Comparison of ENCODE assay signal across 15 cellular contexts in the genomic region with DNA sequence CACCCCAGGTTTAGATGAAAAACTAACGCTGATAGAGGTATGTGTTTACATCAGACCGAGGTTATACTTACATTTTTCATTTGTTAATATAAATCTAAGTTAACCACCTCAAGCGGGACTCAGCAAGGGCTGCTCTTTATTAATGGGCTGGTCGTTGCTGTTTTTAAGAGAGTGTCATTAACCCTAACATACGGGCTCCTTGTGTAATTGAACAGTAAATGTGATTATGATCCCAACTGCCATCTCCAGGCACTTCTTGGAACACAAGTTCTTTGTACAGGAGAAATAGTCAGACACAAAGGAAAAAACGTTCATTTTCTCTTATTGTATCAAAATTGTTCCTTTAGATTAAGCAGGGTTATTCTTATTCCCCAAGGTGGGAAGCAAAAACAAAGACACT.
DNase-seq lines count a peak whose midpoint lies in the region; ATAC-seq and TF ChIP-seq lines count a peak whose summit lies in the region.
"Had no signal": no experiment of that assay in that cellular context is flagged by ENCODE, and none has a peak within 500 bp of the region (broad histone marks: within the 10 kb centered on the region; RNA-seq: fewer than 3 reads in every experiment).

No MANE protein-coding gene starts in this region.

- CTCF ChIA-PET in AG04450 (lab: Charles Lee) = interaction anchor here (1.8 to 3.3 kb wide), 2 partner anchors 24 to 46 kb away, joined by 6 to 11 read pairs; no protein-coding TSS in a partner anchor
- CTCF ChIA-PET in WTC11 (lab: Charles Lee) = interaction anchor here (2.4 kb wide), 1 partner anchor 18 kb away, joined by 6 read pairs; no protein-coding TSS in a partner anchor
- CTCF ChIA-PET in activated CD8-positive, alpha-beta memory T cell treated with anti-CD3 and anti-CD28 coated beads, Interleukin-2, amount 10 ng/mL, durations not matched to agents 7 days and 5 days (lab: Charles Lee) = no interaction called here

- H3K36me3 Mint-ChIP-seq in WTC11 (no peaks in the 10 kb centered on the region), mesothelial cell of epicardium (no peaks in the 10 kb centered on the region)
- H3K36me3 Mint-ChIP-seq in activated CD8-positive, alpha-beta memory T cell treated with anti-CD3 and anti-CD28 coated beads, Interleukin-2, amount 10 ng/mL, durations not matched to agents 7 days and 5 days = no peaks in the 10 kb centered on the region

- H3K9me3 Mint-ChIP-seq in WTC11 (0 out of 2 replicates have a peak, but pooled peaks cover 3% of the 10 kb centered on the region), mesothelial cell of epicardium (no peaks in the 10 kb centered on the region)
- H3K9me3 Mint-ChIP-seq in activated CD8-positive, alpha-beta memory T cell treated with anti-CD3 and anti-CD28 coated beads, Interleukin-2, amount 10 ng/mL, durations not matched to agents 7 days and 5 days (ENCODE audit: low read depth) = no peaks in the 10 kb centered on the region
- H3K9me3 Mint-ChIP-seq: dendritic cell treated with granulocyte-macrophage colony-stimulating factor and Interleukin-4, amounts not matched to agents 40 ng/mL and 50 ng/mL, for 4 days; GM23338; stimulated activated naive CD8-positive, alpha-beta T cell treated with anti-CD3 and anti-CD28 coated beads, Interleukin-15, amount 100 ng/mL, for 72 hours had no signal

- no peaks in the 10 kb centered on the region for H3K27me3 Mint-ChIP-seq in WTC11 (ENCODE audit: low read depth)
- H3K27me3 Mint-ChIP-seq in mesothelial cell of epicardium (ENCODE audit: low read depth) = no peaks in the 10 kb centered on the region
- no peaks in the 10 kb centered on the region for H3K27me3 Mint-ChIP-seq in activated CD8-positive, alpha-beta memory T cell treated with anti-CD3 and anti-CD28 coated beads, Interleukin-2, amount 10 ng/mL, durations not matched to agents 7 days and 5 days
- H3K27me3 Mint-ChIP-seq: dendritic cell treated with granulocyte-macrophage colony-stimulating factor and Interleukin-4, amounts not matched to agents 40 ng/mL and 50 ng/mL, for 4 days; stimulated activated naive CD8-positive, alpha-beta T cell treated with anti-CD3 and anti-CD28 coated beads, Interleukin-15, amount 100 ng/mL, for 72 hours had no signal

- H3K4me3 ChIP-seq in AG04450 (ENCODE audit: low read depth, low read length) = no peak overlapping the region
- H3K4me3 ChIP-seq: GM23338, lower lobe of right lung had no signal

- H3K27me3 ChIP-seq in AG04450 (ENCODE audit: control insufficient read depth, insufficient read depth, low read length) = no peaks in the 10 kb centered on the region

- H3K4me3 Mint-ChIP-seq in WTC11 = no peak overlapping the region
- H3K4me3 Mint-ChIP-seq in mesothelial cell of epicardium = no peak overlapping the region
- no peak overlapping the region for H3K4me3 Mint-ChIP-seq in activated CD8-positive, alpha-beta memory T cell treated with anti-CD3 and anti-CD28 coated beads, Interleukin-2, amount 10 ng/mL, durations not matched to agents 7 days and 5 days
- H3K4me3 Mint-ChIP-seq: dendritic cell treated with granulocyte-macrophage colony-stimulating factor and Interleukin-4, amounts not matched to agents 40 ng/mL and 50 ng/mL, for 4 days; GM23338; stimulated activated naive CD8-positive, alpha-beta T cell treated with anti-CD3 and anti-CD28 coated beads, Interleukin-15, amount 100 ng/mL, for 72 hours had no signal

- 0 out of 2 replicates have a peak, but pooled peaks have one; percentile 5 for TF ChIP-seq CTCF in AG04450 (IDR thresholded peaks at IDR 0.05; ENCODE audit: low read depth, low read length)
- no peak for TF ChIP-seq CTCF in WTC11 (IDR thresholded peaks at IDR 0.05)
- TF ChIP-seq CTCF in mesothelial cell of epicardium (IDR thresholded peaks at IDR 0.05; ENCODE audit: unreplicated experiment) = no peak

- peak overlapping the region; percentile 75 for H3K27ac ChIP-seq in AG04450 (ENCODE audit: low read depth, low read length)
- H3K27ac ChIP-seq: lower lobe of right lung had no signal

- ATAC-seq in WTC11 = no peak
- no peak for ATAC-seq in activated CD8-positive, alpha-beta memory T cell treated with anti-CD3 and anti-CD28 coated beads, Interleukin-2, amount 10 ng/mL, durations not matched to agents 7 days and 5 days
- ATAC-seq in GM19351 (IDR thresholded peaks at IDR 0.05; ENCODE audit: unreplicated experiment) = no peak
- ATAC-seq: GM23338; stimulated activated naive CD8-positive, alpha-beta T cell treated with anti-CD3 and anti-CD28 coated beads, Interleukin-15, amount 100 ng/mL, for 72 hours had no signal

- DNase-seq in AG04450 (ENCODE audit: low read depth, low spot score) (no peak), NCI-H1417 (lab: John Stamatoyannopoulos, UW) (peak in 2 of 3 experiments; percentile 74 to 90), WTC11 (ENCODE audit: low spot score) (no peak), mesothelial cell of epicardium (ENCODE audit: low spot score in 2 of 2, unreplicated experiment in 2 of 2) (no peak), T-helper 9 cell (no peak), epidermal melanocyte (ENCODE audit: insufficient read length, low spot score) (no peak)
- DNase-seq in activated CD8-positive, alpha-beta memory T cell treated with anti-CD3 and anti-CD28 coated beads, Interleukin-2, amount 10 ng/mL, durations not matched to agents 7 days and 5 days = no peak
- DNase-seq: activated CD4-positive, alpha-beta T cell treated with anti-CD3 and anti-CD28 coated beads, Interleukin-2, amount 50 U/mL, for 48 hours; AML-193; amygdala; lower lobe of right lung; stimulated activated naive CD8-positive, alpha-beta T cell treated with anti-CD3 and anti-CD28 coated beads, Interleukin-15, amount 100 ng/mL, for 72 hours had no signal

- peak overlapping the region; percentile 15; the same call in 1 of the 2 replicates for H3K27ac Mint-ChIP-seq in WTC11
- H3K27ac Mint-ChIP-seq in mesothelial cell of epicardium = peak overlapping the region; percentile 72
- H3K27ac Mint-ChIP-seq in activated CD8-positive, alpha-beta memory T cell treated with anti-CD3 and anti-CD28 coated beads, Interleukin-2, amount 10 ng/mL, durations not matched to agents 7 days and 5 days = no peak overlapping the region
- H3K27ac Mint-ChIP-seq: dendritic cell treated with granulocyte-macrophage colony-stimulating factor and Interleukin-4, amounts not matched to agents 40 ng/mL and 50 ng/mL, for 4 days; GM23338; stimulated activated naive CD8-positive, alpha-beta T cell treated with anti-CD3 and anti-CD28 coated beads, Interleukin-15, amount 100 ng/mL, for 72 hours had no signal

- H3K4me1 Mint-ChIP-seq in WTC11 (peaks cover 21% of the 10 kb centered on the region), mesothelial cell of epicardium (peaks cover 59% of the 10 kb centered on the region)
- no peaks in the 10 kb centered on the region for H3K4me1 Mint-ChIP-seq in activated CD8-positive, alpha-beta memory T cell treated with anti-CD3 and anti-CD28 coated beads, Interleukin-2, amount 10 ng/mL, durations not matched to agents 7 days and 5 days
- H3K4me1 Mint-ChIP-seq: stimulated activated naive CD8-positive, alpha-beta T cell treated with anti-CD3 and anti-CD28 coated beads, Interleukin-15, amount 100 ng/mL, for 72 hours had no signal

- POLR2A ChIA-PET in AG04450 (lab: Yijun Ruan, JAX) (interaction anchor here (1.9 kb wide), 1 partner anchor 65 kb away, joined by 6 read pairs; no protein-coding TSS in a partner anchor), WTC11 (lab: Charles Lee) (no interaction called here)

- H3K9me3 ChIP-seq in AG04450 (ENCODE audit: control insufficient read depth, insufficient read depth, low read length) = no peaks in the 10 kb centered on the region
- H3K9me3 ChIP-seq: lower lobe of right lung had no signal

TF ChIP-seq in WTC11, 78 proteins besides CTCF, POLR2A, EP300 and RAD21 (continues in another document):
- no peak for TF ChIP-seq ZNF263 (CRISPR knock-in tag; IDR thresholded peaks at IDR 0.05; ENCODE audit: low read depth)
- TF ChIP-seq, protein P1, sequence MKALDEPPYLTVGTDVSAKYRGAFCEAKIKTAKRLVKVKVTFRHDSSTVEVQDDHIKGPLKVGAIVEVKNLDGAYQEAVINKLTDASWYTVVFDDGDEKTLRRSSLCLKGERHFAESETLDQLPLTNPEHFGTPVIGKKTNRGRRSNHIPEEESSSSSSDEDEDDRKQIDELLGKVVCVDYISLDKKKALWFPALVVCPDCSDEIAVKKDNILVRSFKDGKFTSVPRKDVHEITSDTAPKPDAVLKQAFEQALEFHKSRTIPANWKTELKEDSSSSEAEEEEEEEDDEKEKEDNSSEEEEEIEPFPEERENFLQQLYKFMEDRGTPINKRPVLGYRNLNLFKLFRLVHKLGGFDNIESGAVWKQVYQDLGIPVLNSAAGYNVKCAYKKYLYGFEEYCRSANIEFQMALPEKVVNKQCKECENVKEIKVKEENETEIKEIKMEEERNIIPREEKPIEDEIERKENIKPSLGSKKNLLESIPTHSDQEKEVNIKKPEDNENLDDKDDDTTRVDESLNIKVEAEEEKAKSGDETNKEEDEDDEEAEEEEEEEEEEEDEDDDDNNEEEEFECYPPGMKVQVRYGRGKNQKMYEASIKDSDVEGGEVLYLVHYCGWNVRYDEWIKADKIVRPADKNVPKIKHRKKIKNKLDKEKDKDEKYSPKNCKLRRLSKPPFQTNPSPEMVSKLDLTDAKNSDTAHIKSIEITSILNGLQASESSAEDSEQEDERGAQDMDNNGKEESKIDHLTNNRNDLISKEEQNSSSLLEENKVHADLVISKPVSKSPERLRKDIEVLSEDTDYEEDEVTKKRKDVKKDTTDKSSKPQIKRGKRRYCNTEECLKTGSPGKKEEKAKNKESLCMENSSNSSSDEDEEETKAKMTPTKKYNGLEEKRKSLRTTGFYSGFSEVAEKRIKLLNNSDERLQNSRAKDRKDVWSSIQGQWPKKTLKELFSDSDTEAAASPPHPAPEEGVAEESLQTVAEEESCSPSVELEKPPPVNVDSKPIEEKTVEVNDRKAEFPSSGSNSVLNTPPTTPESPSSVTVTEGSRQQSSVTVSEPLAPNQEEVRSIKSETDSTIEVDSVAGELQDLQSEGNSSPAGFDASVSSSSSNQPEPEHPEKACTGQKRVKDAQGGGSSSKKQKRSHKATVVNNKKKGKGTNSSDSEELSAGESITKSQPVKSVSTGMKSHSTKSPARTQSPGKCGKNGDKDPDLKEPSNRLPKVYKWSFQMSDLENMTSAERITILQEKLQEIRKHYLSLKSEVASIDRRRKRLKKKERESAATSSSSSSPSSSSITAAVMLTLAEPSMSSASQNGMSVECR (CRISPR knock-in tag; IDR thresholded peaks at IDR 0.05; ENCODE audit: borderline replicate concordance) = no peak
- TF ChIP-seq SMAD3 (CRISPR knock-in tag; IDR thresholded peaks at IDR 0.05; ENCODE audit: borderline replicate concordance) = no peak

Comparison
In these comparisons a context has a peak if more than half of its experiments do, and no peak if none do; other contexts are left out.
1. DNase-seq: peak in NCI-H1417 (2 of 3); none in AG04450 (single experiment), WTC11 (single experiment), mesothelial cell of epicardium (0 of 2), T-helper 9 cell (single experiment), activated CD8-positive, alpha-beta memory T cell treated with anti-CD3 and anti-CD28 coated beads, Interleukin-2, amount 10 ng/mL, durations not matched to agents 7 days and 5 days (single experiment) and epidermal melanocyte (single experiment).